9 cellular contexts compared by ENCODE assay signal in the genomic region with DNA sequence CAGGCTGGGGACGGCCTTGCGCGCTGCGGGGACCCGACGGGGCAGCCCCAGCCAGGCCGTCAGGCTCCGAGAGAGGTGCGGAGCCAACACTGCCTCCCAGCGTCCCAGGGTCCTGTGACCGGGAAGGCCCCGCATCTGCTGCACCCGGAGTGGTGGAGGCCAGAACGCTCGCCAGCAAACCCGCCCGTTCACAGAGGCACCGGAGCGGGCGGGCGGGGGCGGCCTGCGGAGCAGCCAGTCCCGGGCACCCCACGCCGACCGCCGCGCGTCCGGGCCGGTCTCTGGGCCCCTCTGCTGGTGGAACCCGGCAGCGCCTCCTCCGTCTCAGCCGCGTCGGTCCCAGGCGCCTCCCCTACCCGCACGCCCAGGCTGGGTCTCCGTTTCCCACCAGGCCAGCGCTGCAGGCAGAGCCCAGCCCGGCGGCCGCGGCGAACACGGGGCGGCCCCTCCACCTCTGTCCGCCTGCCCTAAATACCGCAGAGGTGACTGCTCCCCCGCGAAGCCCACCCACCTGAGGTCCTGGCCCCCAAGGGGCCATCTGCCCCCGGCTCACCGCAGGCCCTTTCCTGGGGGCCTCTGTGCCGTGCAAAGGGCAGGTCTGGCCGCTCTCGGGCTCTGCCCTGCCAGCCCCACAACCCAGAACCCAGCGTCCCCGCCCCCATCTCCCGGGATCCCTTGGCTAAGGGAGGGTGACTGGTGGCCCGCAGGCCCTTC.
A peak's percentile ranks its signal among the peaks of the same experiment; 100 is the strongest.
DNase-seq lines count a peak whose midpoint lies in the region; ATAC-seq and TF ChIP-seq lines count a peak whose summit lies in the region.
"Had no signal": no experiment of that assay in that cellular context is flagged by ENCODE, and none has a peak within 500 bp of the region (broad histone marks: within the 10 kb centered on the region; RNA-seq: fewer than 3 reads in every experiment).

No MANE protein-coding gene starts in this region.

- H3K27me3 Mint-ChIP-seq in stimulated activated memory B cell treated with anti-CD40 and anti-IgM and Interleukin-4, amounts not matched to agents 10 μg/mL and 1 μg/mL and 100 μg/mL, for 72 hours: peaks cover 23% of the 10 kb centered on the region

- H3K9me3 ChIP-seq in muscle layer of duodenum (ENCODE audit: control insufficient read depth in 1 of 2, low read length in 2 of 2): no peaks in the 10 kb centered on the region
- H3K9me3 ChIP-seq: neutrophil had no signal

- peaks cover 41% of the 10 kb centered on the region for H3K4me1 Mint-ChIP-seq in stimulated activated memory B cell treated with anti-CD40 and anti-IgM and Interleukin-4, amounts not matched to agents 10 μg/mL and 1 μg/mL and 100 μg/mL, for 72 hours

- H3K4me3 Mint-ChIP-seq in stimulated activated memory B cell treated with anti-CD40 and anti-IgM and Interleukin-4, amounts not matched to agents 10 μg/mL and 1 μg/mL and 100 μg/mL, for 72 hours: peak overlapping the region; percentile 26

- H3K27ac ChIP-seq in muscle layer of duodenum (ENCODE audit: low read length): no peak overlapping the region
- H3K27ac ChIP-seq: neutrophil had no signal

- DNase-seq in NCI-H1092 treated with DMSO at 0.1 percent for 48 hours (lab: John Stamatoyannopoulos, UW) (peak; percentile 18), NCI-H1092 (lab: John Stamatoyannopoulos, UW) (no peak), NCI-H345 (lab: John Stamatoyannopoulos, UW) (peak; percentile 50), erythroblast (lab: John Stamatoyannopoulos, UW) (peak; percentile 80 to 86), LoVo (ENCODE audit: low spot score) (no peak)
- peak; percentile 75 for DNase-seq in activated T-cell treated with anti-CD3 and anti-CD28 coated beads, Interleukin-2, amount 50 U/mL, for 1 hour

- H3K36me3 Mint-ChIP-seq in stimulated activated memory B cell treated with anti-CD40 and anti-IgM and Interleukin-4, amounts not matched to agents 10 μg/mL and 1 μg/mL and 100 μg/mL, for 72 hours: peaks cover 17% of the 10 kb centered on the region

- H3K4me3 ChIP-seq in muscle layer of duodenum (ENCODE audit: low read depth in 1 of 2, low read length in 2 of 2): peak overlapping the region; percentile 3 to 46

- H3K9me3 Mint-ChIP-seq in stimulated activated memory B cell treated with anti-CD40 and anti-IgM and Interleukin-4, amounts not matched to agents 10 μg/mL and 1 μg/mL and 100 μg/mL, for 72 hours: peaks cover 5% of the 10 kb centered on the region

- H3K4me1 ChIP-seq in muscle layer of duodenum (ENCODE audit: control insufficient read depth in 1 of 2, insufficient read depth in 2 of 2, low read length in 2 of 2): peaks cover 0 to 10% of the 10 kb centered on the region in 2 donors

- H3K27ac Mint-ChIP-seq in stimulated activated memory B cell treated with anti-CD40 and anti-IgM and Interleukin-4, amounts not matched to agents 10 μg/mL and 1 μg/mL and 100 μg/mL, for 72 hours: no peak overlapping the region

- no peaks in the 10 kb centered on the region for H3K36me3 ChIP-seq in muscle layer of duodenum (ENCODE audit: control insufficient read depth in 1 of 2, insufficient read depth in 2 of 2, low read length in 2 of 2)
- H3K36me3 ChIP-seq: neutrophil had no signal

- TF ChIP-seq POLR2A in erythroblast (IDR thresholded peaks at IDR 0.05; ENCODE audit: low read length): no peak

- peak; percentile 76 for ATAC-seq in stimulated activated memory B cell treated with anti-CD40 and anti-IgM and Interleukin-4, amounts not matched to agents 10 μg/mL and 1 μg/mL and 100 μg/mL, for 72 hours

- H3K27me3 ChIP-seq in muscle layer of duodenum (ENCODE audit: low read depth, low read length): no peaks in the 10 kb centered on the region

Comparison
In these comparisons a context has a peak if more than half of its experiments do, and no peak if none do; other contexts are left out.
1. DNase-seq: peak in NCI-H1092 treated with DMSO at 0.1 percent for 48 hours (single experiment), NCI-H345 (single experiment), activated T-cell treated with anti-CD3 and anti-CD28 coated beads, Interleukin-2, amount 50 U/mL, for 1 hour (single experiment) and erythroblast (2 of 2); none in NCI-H1092 (single experiment) and LoVo (single experiment).